2 cellular contexts compared by ENCODE assay signal in the genomic region with DNA sequence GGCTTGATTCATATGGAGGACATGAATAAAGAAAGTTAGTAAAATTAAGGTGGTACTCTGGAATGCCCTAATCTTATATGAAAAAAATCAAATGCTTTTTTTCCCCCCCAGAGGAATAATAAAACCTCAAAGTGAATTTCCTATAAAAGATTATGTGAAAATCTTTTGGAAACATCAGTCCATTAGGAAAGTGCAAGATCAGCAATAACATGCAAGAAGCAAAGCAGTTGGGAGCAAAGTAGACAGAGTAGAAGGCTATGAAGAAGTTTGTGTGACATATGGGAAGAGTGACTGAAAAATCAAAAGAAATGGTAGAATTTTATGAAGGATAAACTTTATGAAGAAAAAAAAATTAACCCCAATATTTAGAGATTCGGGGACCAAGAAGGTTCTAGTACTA.
TF ChIP-seq lines count a peak whose summit lies in the region.

No MANE protein-coding gene starts in this region.

TF ChIP-seq in HepG2, 621 proteins besides CTCF, POLR2A, EP300 and RAD21 (continued from another document):
- TF ChIP-seq, protein P1, sequence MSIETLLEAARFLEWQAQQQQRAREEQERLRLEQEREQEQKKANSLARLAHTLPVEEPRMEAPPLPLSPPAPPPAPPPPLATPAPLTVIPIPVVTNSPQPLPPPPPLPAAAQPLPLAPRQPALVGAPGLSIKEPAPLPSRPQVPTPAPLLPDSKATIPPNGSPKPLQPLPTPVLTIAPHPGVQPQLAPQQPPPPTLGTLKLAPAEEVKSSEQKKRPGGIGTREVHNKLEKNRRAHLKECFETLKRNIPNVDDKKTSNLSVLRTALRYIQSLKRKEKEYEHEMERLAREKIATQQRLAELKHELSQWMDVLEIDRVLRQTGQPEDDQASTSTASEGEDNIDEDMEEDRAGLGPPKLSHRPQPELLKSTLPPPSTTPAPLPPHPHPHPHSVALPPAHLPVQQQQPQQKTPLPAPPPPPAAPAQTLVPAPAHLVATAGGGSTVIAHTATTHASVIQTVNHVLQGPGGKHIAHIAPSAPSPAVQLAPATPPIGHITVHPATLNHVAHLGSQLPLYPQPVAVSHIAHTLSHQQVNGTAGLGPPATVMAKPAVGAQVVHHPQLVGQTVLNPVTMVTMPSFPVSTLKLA (IDR thresholded peaks at IDR 0.05) = no peak
- TF ChIP-seq MAFF (IDR thresholded peaks at IDR 0.05; ENCODE audit: low read depth, low read length) = peak; percentile 95
- no peak for TF ChIP-seq POLR2AphosphoS5 (IDR thresholded peaks at IDR 0.05; ENCODE audit: low read depth, low read length)
- TF ChIP-seq POLR2G (IDR thresholded peaks at IDR 0.05; ENCODE audit: low read depth, low read length) = no peak
- TF ChIP-seq, protein P2, sequence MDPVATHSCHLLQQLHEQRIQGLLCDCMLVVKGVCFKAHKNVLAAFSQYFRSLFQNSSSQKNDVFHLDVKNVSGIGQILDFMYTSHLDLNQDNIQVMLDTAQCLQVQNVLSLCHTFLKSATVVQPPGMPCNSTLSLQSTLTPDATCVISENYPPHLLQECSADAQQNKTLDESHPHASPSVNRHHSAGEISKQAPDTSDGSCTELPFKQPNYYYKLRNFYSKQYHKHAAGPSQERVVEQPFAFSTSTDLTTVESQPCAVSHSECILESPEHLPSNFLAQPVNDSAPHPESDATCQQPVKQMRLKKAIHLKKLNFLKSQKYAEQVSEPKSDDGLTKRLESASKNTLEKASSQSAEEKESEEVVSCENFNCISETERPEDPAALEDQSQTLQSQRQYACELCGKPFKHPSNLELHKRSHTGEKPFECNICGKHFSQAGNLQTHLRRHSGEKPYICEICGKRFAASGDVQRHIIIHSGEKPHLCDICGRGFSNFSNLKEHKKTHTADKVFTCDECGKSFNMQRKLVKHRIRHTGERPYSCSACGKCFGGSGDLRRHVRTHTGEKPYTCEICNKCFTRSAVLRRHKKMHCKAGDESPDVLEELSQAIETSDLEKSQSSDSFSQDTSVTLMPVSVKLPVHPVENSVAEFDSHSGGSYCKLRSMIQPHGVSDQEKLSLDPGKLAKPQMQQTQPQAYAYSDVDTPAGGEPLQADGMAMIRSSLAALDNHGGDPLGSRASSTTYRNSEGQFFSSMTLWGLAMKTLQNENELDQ (CRISPR knock-in tag; IDR thresholded peaks at IDR 0.05; ENCODE audit: borderline replicate concordance) = no peak
- no peak for TF ChIP-seq REL (CRISPR knock-in tag; conservative IDR thresholded peaks at IDR 0.05)

TF ChIP-seq in K562, 482 proteins besides CTCF, POLR2A, EP300 and RAD21 (continued from another document):
- TF ChIP-seq, protein P3, sequence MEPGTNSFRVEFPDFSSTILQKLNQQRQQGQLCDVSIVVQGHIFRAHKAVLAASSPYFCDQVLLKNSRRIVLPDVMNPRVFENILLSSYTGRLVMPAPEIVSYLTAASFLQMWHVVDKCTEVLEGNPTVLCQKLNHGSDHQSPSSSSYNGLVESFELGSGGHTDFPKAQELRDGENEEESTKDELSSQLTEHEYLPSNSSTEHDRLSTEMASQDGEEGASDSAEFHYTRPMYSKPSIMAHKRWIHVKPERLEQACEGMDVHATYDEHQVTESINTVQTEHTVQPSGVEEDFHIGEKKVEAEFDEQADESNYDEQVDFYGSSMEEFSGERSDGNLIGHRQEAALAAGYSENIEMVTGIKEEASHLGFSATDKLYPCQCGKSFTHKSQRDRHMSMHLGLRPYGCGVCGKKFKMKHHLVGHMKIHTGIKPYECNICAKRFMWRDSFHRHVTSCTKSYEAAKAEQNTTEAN (CRISPR knock-in tag; IDR thresholded peaks at IDR 0.05) = no peak
- TF ChIP-seq ZNF830 (CRISPR knock-in tag; IDR thresholded peaks at IDR 0.05) (no peak), MAFK (IDR thresholded peaks at IDR 0.05; ENCODE audit: low read length) (peak; percentile 83), ZNF717 (CRISPR knock-in tag; IDR thresholded peaks at IDR 0.05) (no peak), MBD2 (IDR thresholded peaks at IDR 0.05; ENCODE audit: borderline replicate concordance, low read depth) (no peak), ZKSCAN3 (CRISPR knock-in tag; IDR thresholded peaks at IDR 0.05) (no peak)
